12 cellular contexts compared by ENCODE assay signal in the genomic region with DNA sequence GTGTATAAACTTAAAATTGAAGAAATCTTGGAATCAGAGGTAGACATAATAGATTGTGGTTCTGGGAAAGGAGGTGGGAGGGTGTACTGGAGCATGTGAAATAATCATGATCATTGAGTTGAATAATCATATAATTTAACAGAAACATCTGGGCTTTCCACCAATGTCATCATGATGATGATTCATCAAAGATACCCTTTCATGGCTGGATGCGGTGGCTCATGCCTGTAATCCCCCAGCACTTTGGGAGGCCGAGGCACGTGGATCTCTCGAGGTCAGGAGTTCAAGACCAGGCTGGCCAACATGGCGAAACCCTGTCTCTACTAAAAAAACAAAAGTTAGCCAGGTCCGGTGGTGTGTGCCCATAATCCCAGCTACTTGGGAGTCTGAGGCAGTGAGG. TPM values are rescaled to one million over a fixed set of nuclear protein-coding genes. Genes with fewer than 3 reads are reported as not detected.
A peak's percentile ranks its signal among the peaks of the same experiment; 100 is the strongest.
DNase-seq lines count a peak whose midpoint lies in the region; ATAC-seq and TF ChIP-seq lines count a peak whose summit lies in the region.
"Had no signal": no experiment of that assay in that cellular context is flagged by ENCODE, and none has a peak within 500 bp of the region (broad histone marks: within the 10 kb centered on the region; RNA-seq: fewer than 3 reads in every experiment).

No MANE protein-coding gene starts in this region.

- peaks cover 97% of the 10 kb centered on the region for H3K79me2 ChIP-seq in GM23248 (ENCODE audit: insufficient read depth)

- H3K36me3 Mint-ChIP-seq in nephron (ENCODE audit: low read depth) (no peaks in the 10 kb centered on the region), type B pancreatic cell (peaks cover 9% of the 10 kb centered on the region)

- H2AFZ ChIP-seq in GM23248, result no peak overlapping the region

- H4K20me1 ChIP-seq in GM23248 (ENCODE audit: insufficient read depth), result no peaks in the 10 kb centered on the region

- peaks cover 20% of the 10 kb centered on the region for H3K4me1 Mint-ChIP-seq in nephron
- peaks cover 26% of the 10 kb centered on the region for H3K4me1 Mint-ChIP-seq in type B pancreatic cell (ENCODE audit: unreplicated experiment)

- peak overlapping the region; percentile 40 to 68 (median 43) for H3K27ac Mint-ChIP-seq in nephron
- H3K27ac Mint-ChIP-seq in type B pancreatic cell, result no peak overlapping the region

- H3K9me3 ChIP-seq in GM23248 (ENCODE audit: low read depth), result no peaks in the 10 kb centered on the region
- no peaks in the 10 kb centered on the region for H3K9me3 ChIP-seq in vagina
- H3K9me3 ChIP-seq: esophagus muscularis mucosa had no signal

- TF ChIP-seq CTCF in nephron (IDR thresholded peaks at IDR 0.05; ENCODE audit: unreplicated experiment in 3 of 3) (no peak), vagina (IDR thresholded peaks at IDR 0.05) (no peak), type B pancreatic cell (conservative IDR thresholded peaks at IDR 0.05) (no peak)

- H3K27me3 ChIP-seq in GM23248 (replicated peaks; ENCODE audit: insufficient read depth) (no peaks in the 10 kb centered on the region), vagina (no peaks in the 10 kb centered on the region)
- H3K27me3 ChIP-seq: esophagus muscularis mucosa had no signal

- H3K9me2 ChIP-seq in GM23248 (ENCODE audit: insufficient read depth), result no peaks in the 10 kb centered on the region

- peak; percentile 21 for ATAC-seq in GM18508 (IDR thresholded peaks at IDR 0.05; ENCODE audit: insufficient read depth, unreplicated experiment)
- ATAC-seq: right cardiac atrium had no signal

- H3K36me3 ChIP-seq in GM23248 (ENCODE audit: low read depth) (no peaks in the 10 kb centered on the region), vagina (no peaks in the 10 kb centered on the region)
- H3K36me3 ChIP-seq: esophagus muscularis mucosa had no signal

- no peaks in the 10 kb centered on the region for H3K27me3 Mint-ChIP-seq in nephron (ENCODE audit: low read depth)
- H3K27me3 Mint-ChIP-seq in type B pancreatic cell, result no peaks in the 10 kb centered on the region

- H3K9me3 Mint-ChIP-seq in nephron (no peaks in the 10 kb centered on the region), type B pancreatic cell (no peaks in the 10 kb centered on the region)

- no peaks in the 10 kb centered on the region for H3K4me1 ChIP-seq in GM23248 (ENCODE audit: insufficient read depth)
- H3K4me1 ChIP-seq in vagina, result no peaks in the 10 kb centered on the region

- intact Hi-C loops in vagina (cut with DNase I), result no loop called here

- H3K9ac ChIP-seq in GM23248, result no peak overlapping the region

- H3K27ac ChIP-seq in GM23248, result no peak overlapping the region
- no peak overlapping the region for H3K27ac ChIP-seq in vagina
- H3K27ac ChIP-seq: esophagus muscularis mucosa had no signal

- no peak overlapping the region for H3K4me2 ChIP-seq in GM23248 (ENCODE audit: unreplicated experiment)

- no peak overlapping the region for H3K4me3 Mint-ChIP-seq in nephron
- no peak overlapping the region for H3K4me3 Mint-ChIP-seq in type B pancreatic cell

- DNase-seq in GM23248, result peak; percentile 32
- peak; percentile 42 for DNase-seq in RPMI7951 (ENCODE audit: low read depth)
- no peak for DNase-seq in vagina (ENCODE audit: extremely low spot score in 2 of 2)
- no peak for DNase-seq in type B pancreatic cell (ENCODE audit: extremely low spot score, unreplicated experiment)
- DNase-seq in NCI-H524 (lab: John Stamatoyannopoulos, UW), result no peak
- DNase-seq in amniotic stem cell (lab: John Stamatoyannopoulos, UW), result no peak
- DNase-seq: activated CD4-positive, alpha-beta T cell treated with anti-CD3 and anti-CD28 coated beads for 4 hours; aorta; right cardiac atrium had no signal

- H3K4me3 ChIP-seq in GM23248 (no peak overlapping the region), vagina (no peak overlapping the region)
- H3K4me3 ChIP-seq: esophagus muscularis mucosa had no signal

- no peaks in the 10 kb centered on the region for H3F3A ChIP-seq in GM23248 (ENCODE audit: insufficient read depth)

- no peak for TF ChIP-seq POLR2A in vagina (IDR thresholded peaks at IDR 0.05)

- WGBS in GM23248 (ENCODE audit: low coverage in 1 of 2, low lambda C conversion rate in 2 of 2, missing lambda C conversion rate in 2 of 2), 2 experiments, result 91 to 92% methylated on average over 6 of the region's 6 CpGs

- in situ Hi-C loops in GM23248 (cut with MboI), result no loop called here

RNA-seq across cellular contexts. Expression of gene RUFY3, which starts 6.7 kb away (rescaled TPM):
- 24.0 and 36.2 TPM in 2 replicates for total RNA-seq in GM23248 (2014; rRNA removed; shearing (Covaris generic))
- 12.9 and 13.5 TPM in 2 replicates for polyA plus RNA-seq in GM23248 (2016; fragmentation: Nextera tagmentation; extraction: Ambion mirVana)
- 15.7 and 16.0 TPM in 2 replicates for total RNA-seq in RPMI7951 (2014; rRNA removed; shearing (Covaris generic))
- total RNA-seq in vagina (71.2 TPM), type B pancreatic cell (ENCODE audit: low replicate concordance) (38.3 and 74.9 TPM in 2 replicates)

RNA-seq across cellular contexts. Expression of gene UTP3, which starts 26.8 kb away (rescaled TPM):
- total RNA-seq in GM23248 (2014; rRNA removed; shearing (Covaris generic)), result 22.8 and 27.1 TPM in 2 replicates
- 17.8 and 19.2 TPM in 2 replicates for polyA plus RNA-seq in GM23248 (2016; fragmentation: Nextera tagmentation; extraction: Ambion mirVana)
- total RNA-seq in RPMI7951 (2014; rRNA removed; shearing (Covaris generic)), result 15.0 and 16.0 TPM in 2 replicates
- total RNA-seq in vagina (15.7 TPM), type B pancreatic cell (ENCODE audit: low replicate concordance) (26.4 and 29.1 TPM in 2 replicates)

RNA-seq across cellular contexts. Expression of gene JCHAIN, which starts 48.8 kb away (rescaled TPM):
- total RNA-seq in GM23248 (2014; rRNA removed; shearing (Covaris generic)), result 2.3 and 3.0 TPM in 2 replicates
- polyA plus RNA-seq in GM23248 (2016; fragmentation: Nextera tagmentation; extraction: Ambion mirVana), result 4.7 and 4.9 TPM in 2 replicates
- not detected in 2 replicates for total RNA-seq in RPMI7951 (2014; rRNA removed; shearing (Covaris generic))
- total RNA-seq in vagina (2.7 TPM), type B pancreatic cell (ENCODE audit: low replicate concordance) (not detected in 2 replicates)

Comparison
In these comparisons a context has a peak if more than half of its experiments do, and no peak if none do; other contexts are left out.
1. DNase-seq: peak in GM23248 (single experiment) and RPMI7951 (single experiment); none in vagina (0 of 2), type B pancreatic cell (single experiment), NCI-H524 (0 of 2) and amniotic stem cell (single experiment).